In genomic region chr1:1063945-1064831, GRCh38 we compare ENCODE assay signal across 9 cellular contexts. TPM values are rescaled to one million over a fixed set of nuclear protein-coding genes. Genes with fewer than 3 reads are reported as not detected.
DNase-seq lines count a peak whose midpoint lies in the region; ATAC-seq and TF ChIP-seq lines count a peak whose summit lies in the region.
"Had no signal": no experiment of that assay in that cellular context is flagged by ENCODE, and none has a peak within 500 bp of the region (broad histone marks: within the 10 kb centered on the region; RNA-seq: fewer than 3 reads in every experiment).

No MANE protein-coding gene starts in this region.

- H3K4me1 Mint-ChIP-seq in activated T-helper 1 cell treated with anti-CD3 and anti-CD28 coated beads, Interleukin-12 subunit alpha, Interleukin-12 subunit beta, Interleukin-2, Interleukin-4 antibody, amounts not matched to agents 30 ng/mL and 10 ng/mL and 1 ng/mL, durations not matched to agents 14 hours and 24 hours and 36 hours (ENCODE audit: low read depth), result peaks cover 7% of the 10 kb centered on the region

- H3K4me1 ChIP-seq in BE2C (no peaks in the 10 kb centered on the region), Peyer's patch (peaks cover 3 to 36% (median 30%) of the 10 kb centered on the region in 4 donors), psoas muscle (peaks cover 1% of the 10 kb centered on the region)

- peak; percentile 76 for TF ChIP-seq CTCF in BE2C (IDR thresholded peaks at IDR 0.05; ENCODE audit: low read depth, low read length)
- peak; percentile 70 to 95 (median 90) for TF ChIP-seq CTCF in Peyer's patch (IDR thresholded peaks at IDR 0.05)
- peak; percentile 67 for TF ChIP-seq CTCF in fibroblast of villous mesenchyme (IDR thresholded peaks at IDR 0.05; ENCODE audit: insufficient read depth, low read depth, low read length)
- TF ChIP-seq CTCF in psoas muscle (IDR thresholded peaks at IDR 0.05), result peak; percentile 86

- H3K27ac ChIP-seq in Peyer's patch, result no peak overlapping the region
- H3K27ac ChIP-seq in psoas muscle, result no peak overlapping the region
- H3K27ac ChIP-seq: SK-N-MC had no signal

- H3K9me3 ChIP-seq in BE2C (no peaks in the 10 kb centered on the region), Peyer's patch (peaks cover 0 to 4% (median 0%) of the 10 kb centered on the region in 4 donors), psoas muscle (no peaks in the 10 kb centered on the region)

- intact Hi-C loops in activated T-helper 1 cell treated with anti-CD3 and anti-CD28 coated beads, Interleukin-12 subunit alpha, Interleukin-12 subunit beta, Interleukin-2, Interleukin-4 antibody, amounts not matched to agents 30 ng/mL and 10 ng/mL and 1 ng/mL, durations not matched to agents 14 hours and 24 hours and 36 hours (cut with micrococcal nuclease), result loop anchor here (1.0 to 5.0 kb wide), 4 partner anchors 31 to 243 kb away; partner anchors contain the start of genes ACAP3 and PUSL1
- intact Hi-C loops in psoas muscle (cut with DNase I), result loop anchor here (1.0 to 2.0 kb wide), 3 partner anchors 31 to 80 kb away; no protein-coding TSS in a partner anchor

- H3K27me3 ChIP-seq in BE2C (peaks cover 46% of the 10 kb centered on the region), Peyer's patch (peaks cover 0 to 33% of the 10 kb centered on the region in 2 donors), psoas muscle (ENCODE audit: insufficient read depth in 3 of 3, low read length in 2 of 3) (peaks cover 0 to 87% (median 44%) of the 10 kb centered on the region in 3 donors)

- peaks cover 9% of the 10 kb centered on the region for H3K27me3 Mint-ChIP-seq in activated T-helper 1 cell treated with anti-CD3 and anti-CD28 coated beads, Interleukin-12 subunit alpha, Interleukin-12 subunit beta, Interleukin-2, Interleukin-4 antibody, amounts not matched to agents 30 ng/mL and 10 ng/mL and 1 ng/mL, durations not matched to agents 14 hours and 24 hours and 36 hours (ENCODE audit: insufficient read depth)

- peak overlapping the region; percentile 48 for H3K27ac Mint-ChIP-seq in activated T-helper 1 cell treated with anti-CD3 and anti-CD28 coated beads, Interleukin-12 subunit alpha, Interleukin-12 subunit beta, Interleukin-2, Interleukin-4 antibody, amounts not matched to agents 30 ng/mL and 10 ng/mL and 1 ng/mL, durations not matched to agents 14 hours and 24 hours and 36 hours

- no peaks in the 10 kb centered on the region for H3K9me3 Mint-ChIP-seq in activated T-helper 1 cell treated with anti-CD3 and anti-CD28 coated beads, Interleukin-12 subunit alpha, Interleukin-12 subunit beta, Interleukin-2, Interleukin-4 antibody, amounts not matched to agents 30 ng/mL and 10 ng/mL and 1 ng/mL, durations not matched to agents 14 hours and 24 hours and 36 hours

- peak overlapping the region; percentile 68 for H3K4me3 Mint-ChIP-seq in activated T-helper 1 cell treated with anti-CD3 and anti-CD28 coated beads, Interleukin-12 subunit alpha, Interleukin-12 subunit beta, Interleukin-2, Interleukin-4 antibody, amounts not matched to agents 30 ng/mL and 10 ng/mL and 1 ng/mL, durations not matched to agents 14 hours and 24 hours and 36 hours

- H3K36me3 Mint-ChIP-seq in activated T-helper 1 cell treated with anti-CD3 and anti-CD28 coated beads, Interleukin-12 subunit alpha, Interleukin-12 subunit beta, Interleukin-2, Interleukin-4 antibody, amounts not matched to agents 30 ng/mL and 10 ng/mL and 1 ng/mL, durations not matched to agents 14 hours and 24 hours and 36 hours (ENCODE audit: low read depth), result no peaks in the 10 kb centered on the region

- H3K36me3 ChIP-seq in BE2C (no peaks in the 10 kb centered on the region), Peyer's patch (no peaks in the 10 kb centered on the region), psoas muscle (ENCODE audit: insufficient read depth in 1 of 2, low read depth in 1 of 2) (no peaks in the 10 kb centered on the region)

- no peak for TF ChIP-seq POLR2A in Peyer's patch (IDR thresholded peaks at IDR 0.05)

- peak; percentile 81 for DNase-seq in BE2C
- peak; percentile 66 to 85 (median 82) for DNase-seq in Peyer's patch
- DNase-seq in activated T-helper 1 cell treated with anti-CD3 and anti-CD28 coated beads, Interleukin-12 subunit alpha, Interleukin-12 subunit beta, Interleukin-2, Interleukin-4 antibody, amounts not matched to agents 30 ng/mL and 10 ng/mL and 1 ng/mL, durations not matched to agents 14 hours and 24 hours and 36 hours (ENCODE audit: low spot score), result peak; percentile 71
- DNase-seq in fibroblast of villous mesenchyme (ENCODE audit: low read depth), result peak; percentile 84
- peak; percentile 52 to 77 for DNase-seq in psoas muscle

- WGBS in psoas muscle, 3 donors, result 8 to 13% (median 11%) methylated on average over 45 to 50 of the region's 50 CpGs

- ATAC-seq in GM18909 (IDR thresholded peaks at IDR 0.05; ENCODE audit: poor library complexity, unreplicated experiment) (peak; percentile 57), HG03342 (IDR thresholded peaks at IDR 0.05; ENCODE audit: unreplicated experiment) (peak; percentile 37), psoas muscle (peak; percentile 63 to 78 (median 68)), GM19328 (IDR thresholded peaks at IDR 0.05; ENCODE audit: unreplicated experiment) (no peak)

- H3K4me3 ChIP-seq in BE2C (ENCODE audit: low read depth, low read length) (no peak overlapping the region), Peyer's patch (peak overlapping the region in 2 of 4 donors; percentile 15 to 16), fibroblast of villous mesenchyme (ENCODE audit: low read depth, low read length) (no peak overlapping the region), psoas muscle (peak overlapping the region; percentile 18)
- H3K4me3 ChIP-seq: SK-N-MC had no signal

RNA-seq across cellular contexts. Expression of gene RNF223, which starts 9.9 kb away (rescaled TPM):
- not detected for polyA plus RNA-seq in BE2C (2012; ENCODE audit: insufficient read depth, insufficient read length, low read depth)
- total RNA-seq in Peyer's patch, result 1 to 10 TPM in 1 of 4 donors, not detected in 3; 1.3 TPM
- 0.10 TPM in 1 of 2 replicates, not detected in the other for total RNA-seq in activated T-helper 1 cell treated with anti-CD3 and anti-CD28 coated beads, Interleukin-12 subunit alpha, Interleukin-12 subunit beta, Interleukin-2, Interleukin-4 antibody, amounts not matched to agents 30 ng/mL and 10 ng/mL and 1 ng/mL, durations not matched to agents 14 hours and 24 hours and 36 hours
- total RNA-seq in fibroblast of villous mesenchyme, result not detected in 2 replicates
- total RNA-seq in psoas muscle, result not detected
- polyA plus RNA-seq in psoas muscle, result not detected

RNA-seq across cellular contexts. Expression of gene AGRN, which starts 44.3 kb away (rescaled TPM):
- 58.7 TPM for polyA plus RNA-seq in BE2C (2012; ENCODE audit: insufficient read depth, insufficient read length, low read depth)
- total RNA-seq in Peyer's patch (100 to 1,000 TPM in 1 of 4 donors, 10 to 100 TPM in 3; 33.0 to 103 (median 41.4) TPM), fibroblast of villous mesenchyme (77.0 and 95.9 TPM in 2 replicates), psoas muscle (1 to 10 TPM; 3.4 to 5.4 (median 4.6) TPM)
- total RNA-seq in activated T-helper 1 cell treated with anti-CD3 and anti-CD28 coated beads, Interleukin-12 subunit alpha, Interleukin-12 subunit beta, Interleukin-2, Interleukin-4 antibody, amounts not matched to agents 30 ng/mL and 10 ng/mL and 1 ng/mL, durations not matched to agents 14 hours and 24 hours and 36 hours, result 25.8 and 30.3 TPM in 2 replicates
- 1 to 10 TPM; 1.3 to 3.0 (median 1.4) TPM for polyA plus RNA-seq in psoas muscle

RNA-seq across cellular contexts. Expression of gene ISG15, which starts 50.9 kb away (rescaled TPM):
- polyA plus RNA-seq in BE2C (2012; ENCODE audit: insufficient read depth, insufficient read length, low read depth), result 33.8 TPM
- total RNA-seq in Peyer's patch, result 10 to 100 TPM; 17.0 to 91.6 (median 40.1) TPM
- 52.9 and 53.7 TPM in 2 replicates for total RNA-seq in activated T-helper 1 cell treated with anti-CD3 and anti-CD28 coated beads, Interleukin-12 subunit alpha, Interleukin-12 subunit beta, Interleukin-2, Interleukin-4 antibody, amounts not matched to agents 30 ng/mL and 10 ng/mL and 1 ng/mL, durations not matched to agents 14 hours and 24 hours and 36 hours
- total RNA-seq in fibroblast of villous mesenchyme, result 132 and 137 TPM in 2 replicates
- total RNA-seq in psoas muscle, result 10 to 100 TPM in 1 of 4 donors, 1 to 10 TPM in 3; 2.9 to 12.4 (median 8.1) TPM
- polyA plus RNA-seq in psoas muscle, result 10 to 100 TPM; 13.3 to 22.1 (median 17.1) TPM

RNA-seq across cellular contexts. Expression of gene C1orf159, which starts 51.7 kb away (rescaled TPM):
- polyA plus RNA-seq in BE2C (2012; ENCODE audit: insufficient read depth, insufficient read length, low read depth), result 32.0 TPM
- total RNA-seq in Peyer's patch (10 to 100 TPM; 14.0 to 32.0 (median 22.7) TPM), fibroblast of villous mesenchyme (6.5 and 7.1 TPM in 2 replicates), psoas muscle (1 to 10 TPM; 1.5 to 3.5 (median 2.6) TPM)
- 30.0 and 30.3 TPM in 2 replicates for total RNA-seq in activated T-helper 1 cell treated with anti-CD3 and anti-CD28 coated beads, Interleukin-12 subunit alpha, Interleukin-12 subunit beta, Interleukin-2, Interleukin-4 antibody, amounts not matched to agents 30 ng/mL and 10 ng/mL and 1 ng/mL, durations not matched to agents 14 hours and 24 hours and 36 hours
- 1 to 10 TPM; 4.1 to 6.7 (median 4.3) TPM for polyA plus RNA-seq in psoas muscle
